In genomic region chr22:45504703-45505341, GRCh38 we compare ENCODE assay signal across 10 cellular contexts. TPM values are rescaled to one million over a fixed set of nuclear protein-coding genes. Genes with fewer than 3 reads are reported as not detected.
DNase-seq lines count a peak whose midpoint lies in the region; ATAC-seq, FAIRE-seq and TF ChIP-seq lines count a peak whose summit lies in the region.
"Had no signal": no experiment of that assay in that cellular context is flagged by ENCODE, and none has a peak within 500 bp of the region (broad histone marks: within the 10 kb centered on the region; RNA-seq: fewer than 3 reads in every experiment).

No MANE protein-coding gene starts in this region.

- H4K5ac ChIP-seq in H1 (ENCODE audit: insufficient read length, low read depth, low read length), result peak overlapping the region; percentile 65
- no peak overlapping the region for H4K5ac ChIP-seq in mesendoderm (ENCODE audit: low read length)

- peak overlapping the region; percentile 67 for H2BK120ac ChIP-seq in H1 (replicated peaks; ENCODE audit: low read depth, low read length)
- peak overlapping the region; percentile 54 for H2BK120ac ChIP-seq in mesendoderm (ENCODE audit: low read depth, low read length)

- H3K79me2 ChIP-seq in H1 (ENCODE audit: control insufficient read depth in 1 of 2, insufficient read depth in 2 of 2, low read length in 2 of 2) (peaks cover 15 to 45% of the 10 kb centered on the region in 2 experiments), mesendoderm (ENCODE audit: control insufficient read depth, insufficient read depth, low read length) (peaks cover 68% of the 10 kb centered on the region)

- H3K4me2 ChIP-seq in H1 (ENCODE audit: insufficient read depth in 1 of 2, low read depth in 2 of 2, low read length in 2 of 2) (peak overlapping the region; percentile 84), mesendoderm (ENCODE audit: low read length) (peak overlapping the region; percentile 76)

- no peak for TF ChIP-seq CTCF in H1 (IDR thresholded peaks at IDR 0.05; ENCODE audit: control extremely low read depth in 1 of 3, insufficient read depth in 1 of 3, low read depth in 1 of 3, low read length in 3 of 3)

- DNase-seq in Right ventricle myocardium inferior (ENCODE audit: missing footprints) (peak; percentile 79), cardiac septum (ENCODE audit: low spot score) (no peak), H1 (ENCODE audit: low read depth in 1 of 2, low spot score in 2 of 2) (peak in 1 of 2 experiments; percentile 60), mesendoderm (peak; percentile 79), aorta (peak; percentile 65 to 78), NCI-H2029 (lab: John Stamatoyannopoulos, UW) (no peak)
- DNase-seq in activated CD4-positive, alpha-beta T cell treated with anti-CD3 and anti-CD28 coated beads, Interleukin-2, amount 10 ng/mL, durations not matched to agents 24 days and 14 days, result no peak
- DNase-seq: CD4-positive, alpha-beta T cell; effector memory CD4-positive, alpha-beta T cell had no signal

- peak overlapping the region; percentile 39; the same call in 1 of the 2 replicates for H2BK12ac ChIP-seq in H1 (ENCODE audit: low read depth, low read length)

- H3K27me3 ChIP-seq in H1 (replicated peaks in 1 of 4; ENCODE audit: control insufficient read depth in 3 of 4, extremely low read depth in 1 of 4, insufficient read depth in 3 of 4, low read length in 3 of 4), result no peaks in the 10 kb centered on the region
- H3K27me3 ChIP-seq in mesendoderm (ENCODE audit: insufficient read depth, low read length, poor library complexity), result no peaks in the 10 kb centered on the region
- no peaks in the 10 kb centered on the region for H3K27me3 ChIP-seq in aorta (ENCODE audit: control insufficient read depth in 1 of 2, insufficient read depth in 2 of 2, low read length in 1 of 2)

- ATAC-seq in Right ventricle myocardium inferior, result peak; percentile 77
- ATAC-seq in aorta (ENCODE audit: low FRiP score), result peak; percentile 34
- no peak for ATAC-seq in HG03139 (IDR thresholded peaks at IDR 0.05; ENCODE audit: unreplicated experiment)

- peaks cover 35% of the 10 kb centered on the region for H3K27me3 Mint-ChIP-seq in activated CD4-positive, alpha-beta T cell treated with anti-CD3 and anti-CD28 coated beads, Interleukin-2, amount 10 ng/mL, durations not matched to agents 24 days and 14 days

- FAIRE-seq in H1 (lab: Jason Lieb, UNC), result no peak

- H3K23ac ChIP-seq in H1 (ENCODE audit: insufficient read length) (no peak overlapping the region), mesendoderm (ENCODE audit: low read length) (peak overlapping the region; percentile 31)

- peaks cover 0 to 5% (median 0%) of the 10 kb centered on the region in 4 experiments; a peak in 2 of 8 replicates for H3K36me3 ChIP-seq in H1 (ENCODE audit: control insufficient read depth in 2 of 4, insufficient read depth in 4 of 4, low read length in 3 of 4)
- peaks cover 2% of the 10 kb centered on the region for H3K36me3 ChIP-seq in mesendoderm (ENCODE audit: control insufficient read depth, insufficient read depth, low read length)
- no peaks in the 10 kb centered on the region for H3K36me3 ChIP-seq in aorta (ENCODE audit: control insufficient read depth in 1 of 2, insufficient read depth in 2 of 2, low read length in 1 of 2)

- POLR2A ChIA-PET in H1 (lab: Charles Lee; ENCODE audit: partially characterized antibody), result interaction anchor here (0.6 to 3.7 kb wide), 12 partner anchors 9 to 197 kb away, joined by 3 to 44 read pairs (median 3); no protein-coding TSS in a partner anchor

- peak overlapping the region in 3 of 4 experiments; percentile 43 to 52 (median 45); a peak in 6 of 7 replicates for H3K9ac ChIP-seq in H1 (replicated peaks in 1 of 4; ENCODE audit: extremely low read depth in 1 of 4, low read depth in 3 of 4, low read length in 3 of 4)
- H3K9ac ChIP-seq in mesendoderm (ENCODE audit: low read length), result peak overlapping the region; percentile 100

- H2BK15ac ChIP-seq in H1 (ENCODE audit: low read length) (no peak overlapping the region), mesendoderm (replicated peaks; ENCODE audit: low read depth) (no peak overlapping the region)

- H3K27ac ChIP-seq in H1 (ENCODE audit: low read depth, low read length) (peak overlapping the region; percentile 79), mesendoderm (ENCODE audit: low read depth, low read length) (peak overlapping the region; percentile 93), aorta (ENCODE audit: low read depth in 1 of 2, low read length in 2 of 2) (peak overlapping the region in 1 of 2 donors; percentile 14)

- TF ChIP-seq RAD21 in H1 (IDR thresholded peaks at IDR 0.05 in 1 of 2, conservative IDR thresholded peaks at IDR 0.05 in 1 of 2; ENCODE audit: low read depth in 2 of 2, low read length in 2 of 2), result no peak

- intact Hi-C loops in Right ventricle myocardium inferior (cut with DNase I), result no loop called here
- intact Hi-C loops in cardiac septum (cut with DNase I), result no loop called here
- intact Hi-C loops in aorta (cut with DNase I), result loop anchor here (5.0 kb wide), 1 partner anchor 47 kb away; no protein-coding TSS in a partner anchor
- intact Hi-C loops in activated CD4-positive, alpha-beta T cell treated with anti-CD3 and anti-CD28 coated beads, Interleukin-2, amount 10 ng/mL, durations not matched to agents 24 days and 14 days (cut with micrococcal nuclease), result no loop called here

- H2BK5ac ChIP-seq in H1 (ENCODE audit: low read depth, low read length) (peak overlapping the region; percentile 75; the same call in 1 of the 2 replicates), mesendoderm (ENCODE audit: low read length) (peak overlapping the region; percentile 79)

- no peaks in the 10 kb centered on the region for H3K4me1 Mint-ChIP-seq in activated CD4-positive, alpha-beta T cell treated with anti-CD3 and anti-CD28 coated beads, Interleukin-2, amount 10 ng/mL, durations not matched to agents 24 days and 14 days

- H3K79me1 ChIP-seq in H1 (ENCODE audit: low read depth, low read length) (peaks cover 23% of the 10 kb centered on the region), mesendoderm (ENCODE audit: low read length) (peaks cover 23% of the 10 kb centered on the region)

- H3K4me3 Mint-ChIP-seq in activated CD4-positive, alpha-beta T cell treated with anti-CD3 and anti-CD28 coated beads, Interleukin-2, amount 10 ng/mL, durations not matched to agents 24 days and 14 days, result no peak overlapping the region
- H3K4me3 Mint-ChIP-seq: CD4-positive, alpha-beta T cell had no signal

- peaks cover 2 to 15% of the 10 kb centered on the region in 2 experiments for H4K20me1 ChIP-seq in H1 (replicated peaks in 1 of 2; ENCODE audit: control insufficient read depth in 1 of 2, insufficient read depth in 2 of 2, low read length in 2 of 2)

- WGBS in H1 (ENCODE audit: extremely low coverage in 1 of 2, insufficient coverage in 1 of 2, insufficient read length in 1 of 2, insufficient replicate concordance in 2 of 2, low coverage in 1 of 2, low lambda C conversion rate in 2 of 2, missing lambda C conversion rate in 1 of 2), 2 experiments, result 6% methylated on average over 18 of the region's 18 CpGs; no CpG with 5 or more reads in 1 of the 2 experiments
- no CpG with 5 or more reads among the region's 18 CpGs for WGBS in mesendoderm (ENCODE audit: extremely low coverage, insufficient coverage, low lambda C conversion rate)
- 1 to 3% methylated on average over 18 of the region's 18 CpGs for WGBS in aorta, 2 donors

- no peak overlapping the region for H2AFZ ChIP-seq in H1 (ENCODE audit: low read length)

- TF ChIP-seq EP300 in H1 (IDR thresholded peaks at IDR 0.05; ENCODE audit: borderline replicate concordance in 1 of 2, low read depth in 2 of 2, low read length in 2 of 2), result no peak

- H3K4me3 ChIP-seq in H1 (ENCODE audit: extremely low read depth in 1 of 4, insufficient read depth in 2 of 4, low read depth in 3 of 4, low read length in 4 of 4), result peak overlapping the region; percentile 72 to 87 (median 74)
- peak overlapping the region; percentile 72 for H3K4me3 ChIP-seq in mesendoderm (ENCODE audit: low read length)
- no peak overlapping the region for H3K4me3 ChIP-seq in aorta (ENCODE audit: low read length in 2 of 2)

- H3K4ac ChIP-seq in H1 (replicated peaks; ENCODE audit: insufficient read length, low read depth, low read length) (peak overlapping the region; percentile 63), mesendoderm (ENCODE audit: low read depth, low read length) (peak overlapping the region; percentile 89)

- H3K4me1 ChIP-seq in H1 (replicated peaks in 1 of 4; ENCODE audit: control insufficient read depth in 3 of 4, insufficient read depth in 4 of 4, low read length in 3 of 4), result peaks cover 3 to 28% (median 18%) of the 10 kb centered on the region in 4 experiments
- peaks cover 11% of the 10 kb centered on the region for H3K4me1 ChIP-seq in mesendoderm (ENCODE audit: control insufficient read depth, low read depth, low read length)
- no peaks in the 10 kb centered on the region for H3K4me1 ChIP-seq in aorta (ENCODE audit: control insufficient read depth in 1 of 2, insufficient read depth in 2 of 2, low read length in 2 of 2)

- H3K14ac ChIP-seq in H1 (ENCODE audit: insufficient read length), result no peak overlapping the region

- no peaks in the 10 kb centered on the region for H3K36me3 Mint-ChIP-seq in activated CD4-positive, alpha-beta T cell treated with anti-CD3 and anti-CD28 coated beads, Interleukin-2, amount 10 ng/mL, durations not matched to agents 24 days and 14 days (ENCODE audit: low read depth)

- H3K18ac ChIP-seq in H1 (ENCODE audit: extremely low read depth, low read length) (peak overlapping the region; percentile 98), mesendoderm (ENCODE audit: low read length) (peak overlapping the region; percentile 97)

- peak overlapping the region; percentile 61 for H2BK20ac ChIP-seq in H1 (ENCODE audit: low read length)

- H3K27ac Mint-ChIP-seq in activated CD4-positive, alpha-beta T cell treated with anti-CD3 and anti-CD28 coated beads, Interleukin-2, amount 10 ng/mL, durations not matched to agents 24 days and 14 days, result no peak overlapping the region
- H3K27ac Mint-ChIP-seq: CD4-positive, alpha-beta T cell had no signal

- H3K9me3 Mint-ChIP-seq in activated CD4-positive, alpha-beta T cell treated with anti-CD3 and anti-CD28 coated beads, Interleukin-2, amount 10 ng/mL, durations not matched to agents 24 days and 14 days, result no peaks in the 10 kb centered on the region
- H3K9me3 Mint-ChIP-seq: CD4-positive, alpha-beta T cell had no signal

- H2AK5ac ChIP-seq in H1 (ENCODE audit: low read depth, low read length), result no peak overlapping the region
- H2AK5ac ChIP-seq in mesendoderm (ENCODE audit: low read length), result no peak overlapping the region

- peaks cover 15% of the 10 kb centered on the region for H3K23me2 ChIP-seq in H1 (ENCODE audit: low read depth, low read length)

- H4K8ac ChIP-seq in H1 (ENCODE audit: extremely low read depth, insufficient read depth, low read length) (peak overlapping the region; percentile 87), mesendoderm (ENCODE audit: low read depth, low read length) (no peak overlapping the region)

- H3K56ac ChIP-seq in H1 (replicated peaks; ENCODE audit: insufficient read length, low read depth, low read length) (peak overlapping the region; percentile 43), mesendoderm (ENCODE audit: low read length) (peak overlapping the region; percentile 99)

- H4K91ac ChIP-seq in H1 (replicated peaks; ENCODE audit: insufficient read length, low read length), result peak overlapping the region; percentile 91

- CTCF ChIA-PET in H1 (lab: Charles Lee; ENCODE audit: partially characterized antibody), result interaction anchor here (0.9 to 3.0 kb wide), 4 partner anchors 10 to 66 kb away, joined by 3 to 11 read pairs (median 4); no protein-coding TSS in a partner anchor

- TF ChIP-seq POLR2A in H1 (IDR thresholded peaks at IDR 0.05; ENCODE audit: control extremely low read depth in 1 of 2, low read depth in 2 of 2, low read length in 2 of 2), result no peak

- H3K9me3 ChIP-seq in H1 (ENCODE audit: insufficient read depth in 2 of 2, low read depth in 1 of 2, low read length in 1 of 2) (no peaks in the 10 kb centered on the region), aorta (ENCODE audit: control insufficient read depth, low read length) (no peaks in the 10 kb centered on the region)

RNA-seq across cellular contexts. Expression of gene FBLN1, which starts 2.1 kb away (rescaled TPM):
- total RNA-seq in Right ventricle myocardium inferior (113 TPM), cardiac septum (70.1 TPM), aorta (1,000 to 10,000 TPM in 1 of 2 donors, 100 to 1,000 TPM in 1; 500 to 1,512 TPM)
- 168 and 184 TPM in 2 replicates for total RNA-seq in H1 (2021; fragmentation: NEBNext Ultra II Directional; extraction: Animal tissue kit (Norgen Biotek cat#: 25700))
- polyA plus RNA-seq in H1 (2011; rRNA removed) (159 and 233 TPM in 2 replicates), aorta (100 to 1,000 TPM in 1 of 2 donors, 10 to 100 TPM in 1; 48.1 to 283 TPM)
- polyA plus RNA-seq in H1 (2011; cell fraction: cytosol; rRNA removed), result 123 TPM
- 198 TPM for polyA plus RNA-seq in H1 (2011; cell fraction: nucleus; rRNA removed)
- polyA plus RNA-seq in H1 (2012, experiment 1 of 2), result 88.4 to 175 TPM (median 162 TPM) in 4 replicates
- 163 TPM for polyA plus RNA-seq in H1 (2012, experiment 2 of 2)
- polyA plus RNA-seq in H1 (2013, experiment 1 of 2), result 274 TPM
- polyA plus RNA-seq in H1 (2013, experiment 2 of 2), result 273 TPM
- 96.7 and 97.8 TPM in 2 replicates for polyA minus RNA-seq in H1 (2011; rRNA and poly(A)+ RNA removed)
- 152 TPM for polyA minus RNA-seq in H1 (2011; cell fraction: cytosol; rRNA and poly(A)+ RNA removed)
- 80.3 TPM for polyA minus RNA-seq in H1 (2011; cell fraction: nucleus; rRNA and poly(A)+ RNA removed)
- polyA plus RNA-seq in mesendoderm (2013, experiment 1 of 2), result 104 TPM
- 102 TPM for polyA plus RNA-seq in mesendoderm (2013, experiment 2 of 2)
- not detected in 2 replicates for total RNA-seq in activated CD4-positive, alpha-beta T cell treated with anti-CD3 and anti-CD28 coated beads, Interleukin-2, amount 10 ng/mL, durations not matched to agents 24 days and 14 days
- total RNA-seq: CD4-positive, alpha-beta T cell had no signal

Comparison
In these comparisons a context has a peak if more than half of its experiments do, and no peak if none do; other contexts are left out.
1. DNase-seq: peak in Right ventricle myocardium inferior (single experiment), mesendoderm (single experiment) and aorta (2 of 2); none in cardiac septum (single experiment), activated CD4-positive, alpha-beta T cell treated with anti-CD3 and anti-CD28 coated beads, Interleukin-2, amount 10 ng/mL, durations not matched to agents 24 days and 14 days (single experiment) and NCI-H2029 (single experiment).
2. H3K4me3 ChIP-seq: peak in H1 (4 of 4) and mesendoderm (single experiment); none in aorta (0 of 2).
3. RNA of gene FBLN1, which starts 2.1 kb away (total RNA-seq): 500 to 1,512 TPM in aorta, 168 to 184 TPM in H1, 113 TPM in Right ventricle myocardium inferior (single experiment) and 70.1 TPM in cardiac septum (single experiment); not detected in activated CD4-positive, alpha-beta T cell treated with anti-CD3 and anti-CD28 coated beads, Interleukin-2, amount 10 ng/mL, durations not matched to agents 24 days and 14 days; every median in the first group is over 10 times any median in the second.
4. intact Hi-C loops: an anchor here in aorta (5.0 kb wide); none called in Right ventricle myocardium inferior, cardiac septum and activated CD4-positive, alpha-beta T cell treated with anti-CD3 and anti-CD28 coated beads, Interleukin-2, amount 10 ng/mL, durations not matched to agents 24 days and 14 days.